1 cellular context compared by ENCODE assay signal in the genomic region with DNA sequence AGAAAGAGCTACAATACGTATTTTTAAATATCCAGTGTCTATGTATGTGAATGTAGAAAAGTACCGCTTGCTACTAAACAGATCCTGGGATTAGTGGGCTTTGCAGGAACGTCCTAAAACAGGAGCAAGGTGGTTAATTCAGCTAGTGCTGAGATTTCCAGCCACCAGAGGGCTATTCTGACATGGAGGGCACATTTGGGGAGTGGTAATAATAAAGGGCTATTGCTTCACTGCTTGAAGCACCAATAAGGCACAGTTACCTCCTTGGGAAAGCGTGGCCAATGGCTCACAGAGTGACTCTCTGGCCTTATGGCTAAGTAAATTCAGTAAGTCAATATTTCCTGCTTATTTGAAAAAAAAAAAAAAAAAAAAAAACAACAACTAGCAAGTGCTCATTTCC.
TF ChIP-seq lines count a peak whose summit lies in the region.

No MANE protein-coding gene starts in this region.

TF ChIP-seq in K562, 482 proteins besides CTCF, POLR2A, EP300 and RAD21 (continued from another document):
- TF ChIP-seq, protein P1, sequence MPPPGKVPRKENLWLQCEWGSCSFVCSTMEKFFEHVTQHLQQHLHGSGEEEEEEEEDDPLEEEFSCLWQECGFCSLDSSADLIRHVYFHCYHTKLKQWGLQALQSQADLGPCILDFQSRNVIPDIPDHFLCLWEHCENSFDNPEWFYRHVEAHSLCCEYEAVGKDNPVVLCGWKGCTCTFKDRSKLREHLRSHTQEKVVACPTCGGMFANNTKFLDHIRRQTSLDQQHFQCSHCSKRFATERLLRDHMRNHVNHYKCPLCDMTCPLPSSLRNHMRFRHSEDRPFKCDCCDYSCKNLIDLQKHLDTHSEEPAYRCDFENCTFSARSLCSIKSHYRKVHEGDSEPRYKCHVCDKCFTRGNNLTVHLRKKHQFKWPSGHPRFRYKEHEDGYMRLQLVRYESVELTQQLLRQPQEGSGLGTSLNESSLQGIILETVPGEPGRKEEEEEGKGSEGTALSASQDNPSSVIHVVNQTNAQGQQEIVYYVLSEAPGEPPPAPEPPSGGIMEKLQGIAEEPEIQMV (tag; conservative IDR thresholded peaks at IDR 0.05; ENCODE audit: low read depth), result no peak
- TF ChIP-seq KLF10 (CRISPR knock-in tag; IDR thresholded peaks at IDR 0.05) (no peak), KAT2B (IDR thresholded peaks at IDR 0.05; ENCODE audit: low read depth, low read length) (no peak), ILF3 (IDR thresholded peaks at IDR 0.05; ENCODE audit: borderline replicate concordance) (no peak), ZNF239 (CRISPR knock-in tag; IDR thresholded peaks at IDR 0.05) (no peak), ZFX (CRISPR knock-in tag; IDR thresholded peaks at IDR 0.05) (no peak), CXXC5 (CRISPR knock-in tag; IDR thresholded peaks at IDR 0.05) (no peak), ZNF830 (CRISPR knock-in tag; IDR thresholded peaks at IDR 0.05) (no peak), SAP30 (IDR thresholded peaks at IDR 0.05; ENCODE audit: borderline replicate concordance, insufficient read depth, low read depth, low read length, poor library complexity, severe bottlenecking) (no peak), PHF20 (IDR thresholded peaks at IDR 0.05; ENCODE audit: partially characterized antibody) (no peak)
- TF ChIP-seq, protein P2, sequence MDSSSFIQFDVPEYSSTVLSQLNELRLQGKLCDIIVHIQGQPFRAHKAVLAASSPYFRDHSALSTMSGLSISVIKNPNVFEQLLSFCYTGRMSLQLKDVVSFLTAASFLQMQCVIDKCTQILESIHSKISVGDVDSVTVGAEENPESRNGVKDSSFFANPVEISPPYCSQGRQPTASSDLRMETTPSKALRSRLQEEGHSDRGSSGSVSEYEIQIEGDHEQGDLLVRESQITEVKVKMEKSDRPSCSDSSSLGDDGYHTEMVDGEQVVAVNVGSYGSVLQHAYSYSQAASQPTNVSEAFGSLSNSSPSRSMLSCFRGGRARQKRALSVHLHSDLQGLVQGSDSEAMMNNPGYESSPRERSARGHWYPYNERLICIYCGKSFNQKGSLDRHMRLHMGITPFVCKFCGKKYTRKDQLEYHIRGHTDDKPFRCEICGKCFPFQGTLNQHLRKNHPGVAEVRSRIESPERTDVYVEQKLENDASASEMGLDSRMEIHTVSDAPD (CRISPR knock-in tag; IDR thresholded peaks at IDR 0.05), result no peak
- TF ChIP-seq, protein P3, sequence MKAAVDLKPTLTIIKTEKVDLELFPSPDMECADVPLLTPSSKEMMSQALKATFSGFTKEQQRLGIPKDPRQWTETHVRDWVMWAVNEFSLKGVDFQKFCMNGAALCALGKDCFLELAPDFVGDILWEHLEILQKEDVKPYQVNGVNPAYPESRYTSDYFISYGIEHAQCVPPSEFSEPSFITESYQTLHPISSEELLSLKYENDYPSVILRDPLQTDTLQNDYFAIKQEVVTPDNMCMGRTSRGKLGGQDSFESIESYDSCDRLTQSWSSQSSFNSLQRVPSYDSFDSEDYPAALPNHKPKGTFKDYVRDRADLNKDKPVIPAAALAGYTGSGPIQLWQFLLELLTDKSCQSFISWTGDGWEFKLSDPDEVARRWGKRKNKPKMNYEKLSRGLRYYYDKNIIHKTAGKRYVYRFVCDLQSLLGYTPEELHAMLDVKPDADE (conservative IDR thresholded peaks at IDR 0.05; ENCODE audit: control insufficient read depth, low read depth, low read length), result no peak
- TF ChIP-seq, protein P4, sequence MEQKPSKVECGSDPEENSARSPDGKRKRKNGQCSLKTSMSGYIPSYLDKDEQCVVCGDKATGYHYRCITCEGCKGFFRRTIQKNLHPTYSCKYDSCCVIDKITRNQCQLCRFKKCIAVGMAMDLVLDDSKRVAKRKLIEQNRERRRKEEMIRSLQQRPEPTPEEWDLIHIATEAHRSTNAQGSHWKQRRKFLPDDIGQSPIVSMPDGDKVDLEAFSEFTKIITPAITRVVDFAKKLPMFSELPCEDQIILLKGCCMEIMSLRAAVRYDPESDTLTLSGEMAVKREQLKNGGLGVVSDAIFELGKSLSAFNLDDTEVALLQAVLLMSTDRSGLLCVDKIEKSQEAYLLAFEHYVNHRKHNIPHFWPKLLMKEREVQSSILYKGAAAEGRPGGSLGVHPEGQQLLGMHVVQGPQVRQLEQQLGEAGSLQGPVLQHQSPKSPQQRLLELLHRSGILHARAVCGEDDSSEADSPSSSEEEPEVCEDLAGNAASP (IDR thresholded peaks at IDR 0.05), result no peak
TF ChIP-seq in K562: peak in this region for 0.
